ENCODE assay signal across 8 cellular contexts in genomic region chr15:41115088-41115651, GRCh38. TPM values are rescaled to one million over a fixed set of nuclear protein-coding genes. Genes with fewer than 3 reads are reported as not detected.
DNase-seq lines count a peak whose midpoint lies in the region; ATAC-seq, FAIRE-seq and TF ChIP-seq lines count a peak whose summit lies in the region.

No MANE protein-coding gene starts in this region.

- peak overlapping the region; percentile 97 for H3K27ac Mint-ChIP-seq in activated naive CD8-positive, alpha-beta T cell

- peaks cover 3% of the 10 kb centered on the region; the same call in 1 of the 2 replicates for H4K20me1 ChIP-seq in Karpas-422 (ENCODE audit: insufficient read depth, low read depth, low read length)

- H3K27ac ChIP-seq in AG04450 (ENCODE audit: low read depth, low read length) (peak overlapping the region; percentile 85), Karpas-422 (ENCODE audit: low read length) (peak overlapping the region; percentile 83), small intestine (ENCODE audit: low read depth in 1 of 2, low read length in 1 of 2) (peak overlapping the region; percentile 82 to 100)

- peak overlapping the region; percentile 79 for H3K4me2 ChIP-seq in Karpas-422 (ENCODE audit: low read depth, low read length, poor library complexity, severe bottlenecking)

- 0% methylated on average over 11 of the region's 11 CpGs for WGBS in small intestine, 3 donors

- peaks cover 28% of the 10 kb centered on the region for H3K4me1 Mint-ChIP-seq in activated naive CD8-positive, alpha-beta T cell (ENCODE audit: low read depth)

- POLR2A ChIA-PET in AG04450 (lab: Yijun Ruan, JAX) = interaction anchor here (0.6 to 1.5 kb wide), 8 partner anchors 9 to 221 kb away, joined by 3 to 9 read pairs (median 5); partner anchors contain the start of gene VPS18

- H3K4me1 ChIP-seq in Karpas-422 (ENCODE audit: low read length) (peaks cover 17% of the 10 kb centered on the region), iPS-15b (ENCODE audit: control insufficient read depth, insufficient read depth, low read length) (no peaks in the 10 kb centered on the region), small intestine (ENCODE audit: control insufficient read depth in 2 of 2, insufficient read depth in 1 of 2, low read depth in 1 of 2, low read length in 1 of 2) (peaks cover 0 to 2% of the 10 kb centered on the region in 2 donors)

- H3K36me3 ChIP-seq in Karpas-422 (ENCODE audit: insufficient read depth, low read length) (peaks cover 8% of the 10 kb centered on the region; the same call in 1 of the 2 replicates), iPS-15b (ENCODE audit: control insufficient read depth, insufficient read depth, low read length) (no peaks in the 10 kb centered on the region), small intestine (ENCODE audit: control insufficient read depth in 2 of 2, insufficient read depth in 2 of 2, low read length in 2 of 2) (peaks cover 0 to 3% of the 10 kb centered on the region in 2 donors)

- ATAC-seq in HG03432 (IDR thresholded peaks at IDR 0.05; ENCODE audit: unreplicated experiment) (no peak), GM19035 (IDR thresholded peaks at IDR 0.05; ENCODE audit: unreplicated experiment) (no peak)

- FAIRE-seq in small intestine (lab: Jason Lieb, UNC) = no peak

- DNase-seq in AG04450 (ENCODE audit: low read depth, low spot score) (peak; percentile 1), Karpas-422 (no peak), small intestine (peak; percentile 9)

- TF ChIP-seq CTCF in AG04450 (IDR thresholded peaks at IDR 0.05; ENCODE audit: low read depth, low read length) = peak; percentile 41
- TF ChIP-seq CTCF in GM12875 (IDR thresholded peaks at IDR 0.05; ENCODE audit: borderline replicate concordance, insufficient read depth, low read depth, low read length) = no peak

- H3K9ac ChIP-seq in Karpas-422 (ENCODE audit: low read length) (peak overlapping the region; percentile 93), iPS-15b (ENCODE audit: low read depth, low read length) (peak overlapping the region; percentile 96)

- H3K4me3 ChIP-seq in AG04450 (ENCODE audit: low read depth, low read length) = peak overlapping the region; percentile 97
- peak overlapping the region; percentile 80 for H3K4me3 ChIP-seq in GM12875 (ENCODE audit: low read depth, low read length)
- peak overlapping the region; percentile 83 for H3K4me3 ChIP-seq in Karpas-422 (ENCODE audit: low read length)
- H3K4me3 ChIP-seq in iPS-15b (ENCODE audit: low read depth, low read length) = peak overlapping the region; percentile 95
- H3K4me3 ChIP-seq in small intestine (ENCODE audit: low read depth in 1 of 2, low read length in 2 of 2) = peak overlapping the region; percentile 83 to 95

- H3K27me3 ChIP-seq in AG04450 (ENCODE audit: control insufficient read depth, insufficient read depth, low read length) (no peaks in the 10 kb centered on the region), Karpas-422 (ENCODE audit: low read length) (no peaks in the 10 kb centered on the region), iPS-15b (ENCODE audit: control insufficient read depth, insufficient read depth, low read length) (no peaks in the 10 kb centered on the region), small intestine (ENCODE audit: control insufficient read depth in 2 of 2, insufficient read depth in 2 of 2, low read length in 2 of 2) (no peaks in the 10 kb centered on the region)

- H3K27me3 Mint-ChIP-seq in activated naive CD8-positive, alpha-beta T cell = no peaks in the 10 kb centered on the region

- H3K4me3 Mint-ChIP-seq in activated naive CD8-positive, alpha-beta T cell = peak overlapping the region; percentile 95

- peak overlapping the region; percentile 55; the same call in 1 of the 2 replicates for H2AFZ ChIP-seq in Karpas-422 (ENCODE audit: low read length)

- CTCF ChIA-PET in AG04450 (lab: Charles Lee) = interaction anchor here (1.0 to 1.1 kb wide), 2 partner anchors 67 to 676 kb away, joined by 3 read pairs; no protein-coding TSS in a partner anchor

- no peaks in the 10 kb centered on the region for H3K36me3 Mint-ChIP-seq in activated naive CD8-positive, alpha-beta T cell

- no peaks in the 10 kb centered on the region for H3K9me2 ChIP-seq in Karpas-422 (replicated peaks; ENCODE audit: insufficient read depth, low read length)

- H3K9me3 ChIP-seq in AG04450 (ENCODE audit: control insufficient read depth, insufficient read depth, low read length) (no peaks in the 10 kb centered on the region), Karpas-422 (ENCODE audit: low read length) (no peaks in the 10 kb centered on the region), iPS-15b (ENCODE audit: control insufficient read depth, insufficient read depth, low read length) (no peaks in the 10 kb centered on the region), small intestine (ENCODE audit: control insufficient read depth, low read depth) (no peaks in the 10 kb centered on the region)

- H3K79me2 ChIP-seq in Karpas-422 (ENCODE audit: low read length) = peaks cover 57% of the 10 kb centered on the region

- no peaks in the 10 kb centered on the region for H3K9me3 Mint-ChIP-seq in activated naive CD8-positive, alpha-beta T cell (ENCODE audit: low read depth)

RNA-seq across cellular contexts. Expression of gene INO80, which starts 0.9 kb away (rescaled TPM):
- polyA plus RNA-seq in AG04450 (2011; rRNA removed) (5.3 and 8.0 TPM in 2 replicates), small intestine (10 to 100 TPM in 1 of 3 donors, 1 to 10 TPM in 2; 6.9 to 13.8 (median 9.2) TPM)
- 10.5 and 14.6 TPM in 2 replicates for polyA minus RNA-seq in AG04450 (2011; rRNA and poly(A)+ RNA removed)
- total RNA-seq in Karpas-422 (2014; rRNA removed; shearing (Covaris generic); ENCODE audit: low replicate concordance) = 20.3 and 31.4 TPM in 2 replicates
